In genomic region chr4:169059294-169060201, GRCh38 we compare ENCODE assay signal across 13 cellular contexts. TPM values are rescaled to one million over a fixed set of nuclear protein-coding genes. Genes with fewer than 3 reads are reported as not detected.
DNase-seq lines count a peak whose midpoint lies in the region; ATAC-seq, FAIRE-seq and TF ChIP-seq lines count a peak whose summit lies in the region.
"Had no signal": no experiment of that assay in that cellular context is flagged by ENCODE, and none has a peak within 500 bp of the region (broad histone marks: within the 10 kb centered on the region; RNA-seq: fewer than 3 reads in every experiment).

No MANE protein-coding gene starts in this region.

- WGBS in adipose tissue, 3 donors, result 39 to 70% (median 48%) methylated on average over 22 of the region's 22 CpGs

- H3K4me1 Mint-ChIP-seq in neural crest cell, result no peaks in the 10 kb centered on the region
- H3K4me1 Mint-ChIP-seq: stimulated activated effector memory CD8-positive, alpha-beta T cell treated with anti-CD3 and anti-CD28 coated beads, Interleukin-12 subunit alpha, Interleukin-12 subunit beta, amount 100 ng/mL, for 72 hours had no signal

- DNase-seq in foreskin keratinocyte (no peak), neural crest cell (ENCODE audit: low read depth, low spot score) (no peak), vagina (ENCODE audit: extremely low spot score in 2 of 2) (no peak), NCI-H2107 (lab: John Stamatoyannopoulos, UW) (no peak), GM12891 (ENCODE audit: insufficient read length, low spot score) (no peak)
- DNase-seq: central memory CD4-positive, alpha-beta T cell; hippocampal formation; naive B cell; NCI-H187 had no signal

- H3K27me3 ChIP-seq in foreskin keratinocyte (no peaks in the 10 kb centered on the region), vagina (no peaks in the 10 kb centered on the region)

- H3K4me3 Mint-ChIP-seq in neural crest cell, result no peak overlapping the region
- H3K4me3 Mint-ChIP-seq: stimulated activated effector memory CD8-positive, alpha-beta T cell treated with anti-CD3 and anti-CD28 coated beads, Interleukin-12 subunit alpha, Interleukin-12 subunit beta, amount 100 ng/mL, for 72 hours; T-helper 2 cell treated with Interferon-gamma antibody and Interleukin-4, amounts not matched to agents 5 μg/mL and 100 μg/mL, for 36 hours had no signal

- FAIRE-seq in GM12891 (lab: Jason Lieb, UNC), result no peak

- H3K36me3 ChIP-seq in vagina, result no peaks in the 10 kb centered on the region

- peak overlapping the region; percentile 3 to 27 for H3K4me3 ChIP-seq in vagina

- TF ChIP-seq CTCF in foreskin keratinocyte (conservative IDR thresholded peaks at IDR 0.05) (no peak), neural crest cell (conservative IDR thresholded peaks at IDR 0.05) (no peak), vagina (IDR thresholded peaks at IDR 0.05) (no peak)

- no peaks in the 10 kb centered on the region for H3K9me3 ChIP-seq in vagina

- H3K27ac Mint-ChIP-seq in neural crest cell (ENCODE audit: unreplicated experiment), result peak overlapping the region; percentile 92
- H3K27ac Mint-ChIP-seq: naive B cell; stimulated activated effector memory CD8-positive, alpha-beta T cell treated with anti-CD3 and anti-CD28 coated beads, Interleukin-12 subunit alpha, Interleukin-12 subunit beta, amount 100 ng/mL, for 72 hours; T-helper 2 cell treated with Interferon-gamma antibody and Interleukin-4, amounts not matched to agents 5 μg/mL and 100 μg/mL, for 36 hours had no signal

- TF ChIP-seq POLR2A in vagina (IDR thresholded peaks at IDR 0.05), result no peak
- no peak for TF ChIP-seq POLR2A in GM12891 (IDR thresholded peaks at IDR 0.05; ENCODE audit: low read depth, low read length)

- intact Hi-C loops in vagina (cut with DNase I), result no loop called here

- H3K4me1 ChIP-seq in foreskin keratinocyte, result no peaks in the 10 kb centered on the region
- peaks cover 49% of the 10 kb centered on the region for H3K4me1 ChIP-seq in vagina

- no peaks in the 10 kb centered on the region for H3K9me3 Mint-ChIP-seq in neural crest cell
- H3K9me3 Mint-ChIP-seq: stimulated activated effector memory CD8-positive, alpha-beta T cell treated with anti-CD3 and anti-CD28 coated beads, Interleukin-12 subunit alpha, Interleukin-12 subunit beta, amount 100 ng/mL, for 72 hours; T-helper 2 cell treated with Interferon-gamma antibody and Interleukin-4, amounts not matched to agents 5 μg/mL and 100 μg/mL, for 36 hours had no signal

- no peaks in the 10 kb centered on the region for H3K27me3 Mint-ChIP-seq in neural crest cell (ENCODE audit: low read depth)

- ATAC-seq in foreskin keratinocyte (peak; percentile 49), GM18517 (IDR thresholded peaks at IDR 0.05; ENCODE audit: unreplicated experiment) (no peak)
- ATAC-seq: stimulated activated effector memory CD8-positive, alpha-beta T cell treated with anti-CD3 and anti-CD28 coated beads, Interleukin-12 subunit alpha, Interleukin-12 subunit beta, amount 100 ng/mL, for 72 hours had no signal

- H3K27ac ChIP-seq in adipose tissue (ENCODE audit: low read depth, low read length) (peak overlapping the region; percentile 42), foreskin keratinocyte (no peak overlapping the region), vagina (peak overlapping the region; percentile 76)

- H3K36me3 Mint-ChIP-seq in neural crest cell (ENCODE audit: low read depth), result no peaks in the 10 kb centered on the region
- H3K36me3 Mint-ChIP-seq: naive B cell; stimulated activated effector memory CD8-positive, alpha-beta T cell treated with anti-CD3 and anti-CD28 coated beads, Interleukin-12 subunit alpha, Interleukin-12 subunit beta, amount 100 ng/mL, for 72 hours had no signal

TF ChIP-seq in GM12891, 5 proteins besides CTCF, POLR2A, EP300 and RAD21:
- TF ChIP-seq SPI1 (IDR thresholded peaks at IDR 0.05; ENCODE audit: low read depth, low read length) (no peak), POLR2AphosphoS5 (IDR thresholded peaks at IDR 0.05; ENCODE audit: low read depth, low read length) (no peak), TAF1 (IDR thresholded peaks at IDR 0.05; ENCODE audit: low read depth, low read length) (no peak), PAX5 (IDR thresholded peaks at IDR 0.05; ENCODE audit: insufficient read depth, low read length, severe bottlenecking) (no peak), POU2F2 (IDR thresholded peaks at IDR 0.05; ENCODE audit: low read depth, low read length) (no peak)

RNA-seq across cellular contexts. Expression of gene CBR4, which starts 49.5 kb away (rescaled TPM):
- polyA plus RNA-seq in adipose tissue (1 to 10 TPM; 4.6 to 8.5 (median 5.4) TPM), foreskin keratinocyte (6.5 and 8.7 TPM in 2 replicates)
- total RNA-seq in foreskin keratinocyte (13.0 and 14.0 TPM in 2 replicates), neural crest cell (36.0 and 37.0 TPM in 2 replicates), vagina (13.0 TPM)
- polyA plus RNA-seq in GM12891 (2012; ENCODE audit: low read depth, missing spikeins), result 8.9 TPM
